8 cellular contexts compared by ENCODE assay signal in genomic region chr2:197706839-197707207, GRCh38. TPM values are rescaled to one million over a fixed set of nuclear protein-coding genes. Genes with fewer than 3 reads are reported as not detected.
DNase-seq lines count a peak whose midpoint lies in the region; ATAC-seq lines count a peak whose summit lies in the region.

No MANE protein-coding gene starts in this region.

- no peaks in the 10 kb centered on the region for H3K9me3 Mint-ChIP-seq in activated CD8-positive, alpha-beta memory T cell treated with anti-CD3 and anti-CD28 coated beads, Interleukin-2, amount 10 ng/mL, durations not matched to agents 7 days and 5 days (ENCODE audit: low read depth)
- H3K9me3 Mint-ChIP-seq in activated T-helper 1 cell treated with anti-CD3 and anti-CD28 coated beads, Interleukin-12 subunit alpha, Interleukin-12 subunit beta, Interleukin-2, Interleukin-4 antibody, amounts not matched to agents 30 ng/mL and 10 ng/mL and 1 ng/mL, durations not matched to agents 14 hours and 24 hours and 36 hours: no peaks in the 10 kb centered on the region

- DNase-seq in activated CD8-positive, alpha-beta memory T cell treated with anti-CD3 and anti-CD28 coated beads, Interleukin-2, amount 10 ng/mL, durations not matched to agents 7 days and 5 days: no peak
- no peak for DNase-seq in activated CD8-positive, alpha-beta memory T cell treated with anti-CD3 and anti-CD28 coated beads, Interleukin-2, amount 50 U/mL, for 48 hours
- DNase-seq in activated T-helper 1 cell treated with anti-CD3 and anti-CD28 coated beads, Interleukin-12 subunit alpha, Interleukin-12 subunit beta, Interleukin-2, Interleukin-4 antibody, amounts not matched to agents 30 ng/mL and 10 ng/mL and 1 ng/mL, durations not matched to agents 14 hours and 24 hours and 36 hours (ENCODE audit: low spot score): no peak
- DNase-seq in DMS153 treated with DMSO at 0.1 percent for 48 hours (lab: John Stamatoyannopoulos, UW; ENCODE audit: unreplicated experiment) (no peak), NCI-H1417 treated with DMSO at 0.1 percent for 48 hours (lab: John Stamatoyannopoulos, UW) (no peak)

- peaks cover 15% of the 10 kb centered on the region for H3K4me1 ChIP-seq in iPS-18a (ENCODE audit: control insufficient read depth, low read depth, low read length)
- peaks cover 7 to 41% (median 33%) of the 10 kb centered on the region in 5 donors for H3K4me1 ChIP-seq in subcutaneous abdominal adipose tissue (ENCODE audit: control insufficient read depth in 5 of 5, insufficient read depth in 5 of 5, low read length in 5 of 5)

- intact Hi-C loops in activated T-helper 1 cell treated with anti-CD3 and anti-CD28 coated beads, Interleukin-12 subunit alpha, Interleukin-12 subunit beta, Interleukin-2, Interleukin-4 antibody, amounts not matched to agents 30 ng/mL and 10 ng/mL and 1 ng/mL, durations not matched to agents 14 hours and 24 hours and 36 hours (cut with micrococcal nuclease): loop anchor here (1.0 to 10.0 kb wide), 7 partner anchors 70 to 1422 kb away; partner anchors contain the start of gene PGAP1

- CTCF ChIA-PET in activated CD8-positive, alpha-beta memory T cell treated with anti-CD3 and anti-CD28 coated beads, Interleukin-2, amount 10 ng/mL, durations not matched to agents 7 days and 5 days (lab: Charles Lee): interaction anchor here (0.7 to 3.8 kb wide), 5 partner anchors 9 to 608 kb away, joined by 3 to 27 read pairs (median 4); partner anchors contain the start of gene MOB4

- H3K27me3 Mint-ChIP-seq in activated CD8-positive, alpha-beta memory T cell treated with anti-CD3 and anti-CD28 coated beads, Interleukin-2, amount 10 ng/mL, durations not matched to agents 7 days and 5 days: no peaks in the 10 kb centered on the region
- H3K27me3 Mint-ChIP-seq in activated T-helper 1 cell treated with anti-CD3 and anti-CD28 coated beads, Interleukin-12 subunit alpha, Interleukin-12 subunit beta, Interleukin-2, Interleukin-4 antibody, amounts not matched to agents 30 ng/mL and 10 ng/mL and 1 ng/mL, durations not matched to agents 14 hours and 24 hours and 36 hours (ENCODE audit: insufficient read depth): no peaks in the 10 kb centered on the region

- H3K4me3 ChIP-seq in iPS-18a (ENCODE audit: low read length) (peak overlapping the region; percentile 89), subcutaneous abdominal adipose tissue (ENCODE audit: low read depth in 1 of 5, low read length in 5 of 5) (peak overlapping the region; percentile 83 to 97 (median 93))

- peak overlapping the region; percentile 24 for H3K9ac ChIP-seq in iPS-18a (ENCODE audit: low read length)
- peak overlapping the region in 4 of 5 donors; percentile 31 to 94 (median 59) for H3K9ac ChIP-seq in subcutaneous abdominal adipose tissue (ENCODE audit: low read length in 5 of 5)

- H3K27me3 ChIP-seq in iPS-18a (ENCODE audit: control insufficient read depth, insufficient read depth, low read length) (no peaks in the 10 kb centered on the region), subcutaneous abdominal adipose tissue (ENCODE audit: control insufficient read depth in 5 of 5, insufficient read depth in 4 of 5, low read length in 5 of 5) (no peaks in the 10 kb centered on the region)

- H3K27ac ChIP-seq in iPS-18a (ENCODE audit: low read length): no peak overlapping the region
- H3K27ac ChIP-seq in subcutaneous abdominal adipose tissue (ENCODE audit: low read depth, low read length): no peak overlapping the region

- peaks cover 51% of the 10 kb centered on the region for H3K4me1 Mint-ChIP-seq in activated CD8-positive, alpha-beta memory T cell treated with anti-CD3 and anti-CD28 coated beads, Interleukin-2, amount 10 ng/mL, durations not matched to agents 7 days and 5 days
- H3K4me1 Mint-ChIP-seq in activated T-helper 1 cell treated with anti-CD3 and anti-CD28 coated beads, Interleukin-12 subunit alpha, Interleukin-12 subunit beta, Interleukin-2, Interleukin-4 antibody, amounts not matched to agents 30 ng/mL and 10 ng/mL and 1 ng/mL, durations not matched to agents 14 hours and 24 hours and 36 hours (ENCODE audit: low read depth): peaks cover 51% of the 10 kb centered on the region

- H3K36me3 Mint-ChIP-seq in activated CD8-positive, alpha-beta memory T cell treated with anti-CD3 and anti-CD28 coated beads, Interleukin-2, amount 10 ng/mL, durations not matched to agents 7 days and 5 days: peaks cover 34% of the 10 kb centered on the region
- peaks cover 32% of the 10 kb centered on the region for H3K36me3 Mint-ChIP-seq in activated T-helper 1 cell treated with anti-CD3 and anti-CD28 coated beads, Interleukin-12 subunit alpha, Interleukin-12 subunit beta, Interleukin-2, Interleukin-4 antibody, amounts not matched to agents 30 ng/mL and 10 ng/mL and 1 ng/mL, durations not matched to agents 14 hours and 24 hours and 36 hours (ENCODE audit: low read depth)

- H3K9me3 ChIP-seq in iPS-18a (ENCODE audit: control insufficient read depth, low read depth, low read length) (no peaks in the 10 kb centered on the region), subcutaneous abdominal adipose tissue (ENCODE audit: control insufficient read depth in 5 of 5, low read length in 5 of 5) (no peaks in the 10 kb centered on the region)

- H3K4me3 Mint-ChIP-seq in activated CD8-positive, alpha-beta memory T cell treated with anti-CD3 and anti-CD28 coated beads, Interleukin-2, amount 10 ng/mL, durations not matched to agents 7 days and 5 days: peak overlapping the region; percentile 83
- peak overlapping the region; percentile 94 for H3K4me3 Mint-ChIP-seq in activated T-helper 1 cell treated with anti-CD3 and anti-CD28 coated beads, Interleukin-12 subunit alpha, Interleukin-12 subunit beta, Interleukin-2, Interleukin-4 antibody, amounts not matched to agents 30 ng/mL and 10 ng/mL and 1 ng/mL, durations not matched to agents 14 hours and 24 hours and 36 hours

- H3K27ac Mint-ChIP-seq in activated CD8-positive, alpha-beta memory T cell treated with anti-CD3 and anti-CD28 coated beads, Interleukin-2, amount 10 ng/mL, durations not matched to agents 7 days and 5 days: peak overlapping the region; percentile 89
- H3K27ac Mint-ChIP-seq in activated T-helper 1 cell treated with anti-CD3 and anti-CD28 coated beads, Interleukin-12 subunit alpha, Interleukin-12 subunit beta, Interleukin-2, Interleukin-4 antibody, amounts not matched to agents 30 ng/mL and 10 ng/mL and 1 ng/mL, durations not matched to agents 14 hours and 24 hours and 36 hours: no peak overlapping the region

- no peak for ATAC-seq in activated CD8-positive, alpha-beta memory T cell treated with anti-CD3 and anti-CD28 coated beads, Interleukin-2, amount 10 ng/mL, durations not matched to agents 7 days and 5 days
- no peak for ATAC-seq in GM19455 (IDR thresholded peaks at IDR 0.05; ENCODE audit: unreplicated experiment)

- H3K36me3 ChIP-seq in iPS-18a (ENCODE audit: control insufficient read depth, low read depth, low read length): peaks cover 17% of the 10 kb centered on the region
- H3K36me3 ChIP-seq in subcutaneous abdominal adipose tissue (ENCODE audit: control insufficient read depth in 5 of 5, insufficient read depth in 5 of 5, low read length in 5 of 5): no peaks in the 10 kb centered on the region

RNA-seq across cellular contexts. Expression of gene MARS2, which starts 1.7 kb away (rescaled TPM):
- total RNA-seq in activated CD8-positive, alpha-beta memory T cell treated with anti-CD3 and anti-CD28 coated beads, Interleukin-2, amount 10 ng/mL, durations not matched to agents 7 days and 5 days: 10 to 100 TPM; 17.8 to 22.0 TPM
- 22.6 and 22.9 TPM in 2 replicates for total RNA-seq in activated T-helper 1 cell treated with anti-CD3 and anti-CD28 coated beads, Interleukin-12 subunit alpha, Interleukin-12 subunit beta, Interleukin-2, Interleukin-4 antibody, amounts not matched to agents 30 ng/mL and 10 ng/mL and 1 ng/mL, durations not matched to agents 14 hours and 24 hours and 36 hours

RNA-seq across cellular contexts. Expression of gene RFTN2, which starts 31.4 kb away (rescaled TPM):
- not detected for total RNA-seq in activated CD8-positive, alpha-beta memory T cell treated with anti-CD3 and anti-CD28 coated beads, Interleukin-2, amount 10 ng/mL, durations not matched to agents 7 days and 5 days
- not detected in 2 replicates for total RNA-seq in activated T-helper 1 cell treated with anti-CD3 and anti-CD28 coated beads, Interleukin-12 subunit alpha, Interleukin-12 subunit beta, Interleukin-2, Interleukin-4 antibody, amounts not matched to agents 30 ng/mL and 10 ng/mL and 1 ng/mL, durations not matched to agents 14 hours and 24 hours and 36 hours
